In genomic region chr22:17733484-17733883, GRCh38 we compare ENCODE assay signal across 1 cellular context.
A peak's percentile ranks its signal among the peaks of the same experiment; 100 is the strongest.
TF ChIP-seq lines count a peak whose summit lies in the region.

No MANE protein-coding gene starts in this region.

TF ChIP-seq in endothelial cell of umbilical vein, 7 proteins besides CTCF, POLR2A, EP300 and RAD21:
- TF ChIP-seq FOS (IDR thresholded peaks at IDR 0.05; ENCODE audit: borderline replicate concordance, insufficient read depth, low read length) = peak; percentile 53
- no peak for TF ChIP-seq MYC (IDR thresholded peaks at IDR 0.05; ENCODE audit: low read depth, low read length)
- no peak for TF ChIP-seq GATA2 (IDR thresholded peaks at IDR 0.05; ENCODE audit: insufficient read depth, insufficient read length, low read depth, low read length)
